Comparison of ENCODE assay signal across 11 cellular contexts in the genomic region with DNA sequence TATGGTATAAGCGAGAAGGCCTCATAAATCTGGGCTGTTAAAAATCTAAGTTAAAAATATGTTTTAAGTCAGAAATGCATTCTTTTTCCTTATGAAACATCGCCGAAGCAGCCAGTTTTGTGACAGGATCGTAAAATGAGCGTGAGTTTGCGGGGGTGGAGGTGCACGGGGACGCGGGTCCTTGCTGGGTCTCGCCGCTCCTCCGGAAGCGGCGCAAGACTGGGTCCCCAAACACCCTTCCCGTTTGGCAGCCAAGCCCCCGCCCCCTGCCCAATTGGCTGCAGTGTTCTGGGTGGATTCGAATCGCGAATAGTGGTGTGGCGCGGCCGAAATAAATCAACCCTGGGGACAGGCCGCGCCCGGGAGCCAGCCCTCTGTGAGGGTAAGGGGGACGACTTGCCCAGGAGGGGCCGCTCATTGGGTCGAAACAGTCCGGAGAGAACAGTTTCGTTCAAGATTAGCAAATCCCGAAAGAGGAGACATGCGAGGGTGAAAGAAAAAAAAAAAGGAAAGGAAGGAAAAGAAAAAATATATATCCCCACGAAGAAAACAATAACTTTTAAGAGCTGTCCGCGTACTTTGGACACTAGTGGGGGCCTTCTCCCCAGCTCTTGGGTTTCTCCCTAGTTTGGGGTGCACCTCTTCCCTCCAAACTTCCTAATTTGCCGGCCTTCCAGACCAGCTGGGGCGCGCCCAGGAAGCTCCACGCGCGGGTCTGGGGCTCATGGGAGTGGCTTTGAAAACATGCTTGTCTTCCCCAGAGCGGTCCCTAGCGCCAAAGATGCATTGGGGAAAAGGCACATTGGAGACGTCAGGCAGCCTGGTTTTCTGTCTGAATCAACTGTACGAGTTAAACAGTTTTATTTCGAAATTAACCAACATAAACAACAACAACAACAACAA. TPM values are rescaled to one million over a fixed set of nuclear protein-coding genes. Genes with fewer than 3 reads are reported as not detected.
DNase-seq lines count a peak whose midpoint lies in the region; ATAC-seq and TF ChIP-seq lines count a peak whose summit lies in the region.
"Had no signal": no experiment of that assay in that cellular context is flagged by ENCODE, and none has a peak within 500 bp of the region (broad histone marks: within the 10 kb centered on the region; RNA-seq: fewer than 3 reads in every experiment).

No MANE protein-coding gene starts in this region.

- H3K27ac Mint-ChIP-seq in Calu3 (ENCODE audit: unreplicated experiment), result peak overlapping the region; percentile 94
- peak overlapping the region; percentile 48 for H3K27ac Mint-ChIP-seq in activated T-helper 1 cell treated with anti-CD3 and anti-CD28 coated beads, Interleukin-12 subunit alpha, Interleukin-12 subunit beta, Interleukin-2, Interleukin-4 antibody, amounts not matched to agents 30 ng/mL and 10 ng/mL and 1 ng/mL, durations not matched to agents 14 hours and 24 hours and 36 hours

- CTCF ChIA-PET in Calu3 (lab: Charles Lee), result interaction anchor here (0.7 kb wide), 1 partner anchor 25 kb away, joined by 5 read pairs; no protein-coding TSS in a partner anchor

- H3K4me2 ChIP-seq in hepatocyte (peak overlapping the region; percentile 85), osteoblast (ENCODE audit: insufficient read depth, low read length) (no peak overlapping the region)

- H3K9me3 ChIP-seq in hepatocyte (ENCODE audit: low read depth) (no peaks in the 10 kb centered on the region), osteoblast (ENCODE audit: low read depth, low read length) (no peaks in the 10 kb centered on the region)

- H3K36me3 ChIP-seq in hepatocyte (replicated peaks; ENCODE audit: insufficient read depth, low read depth) (no peaks in the 10 kb centered on the region), osteoblast (ENCODE audit: insufficient read depth, low read length) (no peaks in the 10 kb centered on the region)

- H3K4me3 ChIP-seq in hepatocyte (peak overlapping the region; percentile 87), osteoblast (ENCODE audit: insufficient read depth, low read length) (peak overlapping the region; percentile 22)

- no peaks in the 10 kb centered on the region for H3K9me3 Mint-ChIP-seq in Calu3 (ENCODE audit: low read depth, unreplicated experiment)
- H3K9me3 Mint-ChIP-seq in activated T-helper 1 cell treated with anti-CD3 and anti-CD28 coated beads, Interleukin-12 subunit alpha, Interleukin-12 subunit beta, Interleukin-2, Interleukin-4 antibody, amounts not matched to agents 30 ng/mL and 10 ng/mL and 1 ng/mL, durations not matched to agents 14 hours and 24 hours and 36 hours, result no peaks in the 10 kb centered on the region

- TF ChIP-seq CTCF in Calu3 (IDR thresholded peaks at IDR 0.05; ENCODE audit: unreplicated experiment) (no peak), hepatocyte (IDR thresholded peaks at IDR 0.05; ENCODE audit: poor library complexity) (no peak), osteoblast (IDR thresholded peaks at IDR 0.05; ENCODE audit: extremely low read depth, low read depth, low read length) (no peak)

- H3K9me2 ChIP-seq in hepatocyte (replicated peaks; ENCODE audit: insufficient read depth), result no peaks in the 10 kb centered on the region

- H3K27me3 Mint-ChIP-seq in Calu3 (ENCODE audit: unreplicated experiment), result peaks cover 35% of the 10 kb centered on the region
- H3K27me3 Mint-ChIP-seq in activated T-helper 1 cell treated with anti-CD3 and anti-CD28 coated beads, Interleukin-12 subunit alpha, Interleukin-12 subunit beta, Interleukin-2, Interleukin-4 antibody, amounts not matched to agents 30 ng/mL and 10 ng/mL and 1 ng/mL, durations not matched to agents 14 hours and 24 hours and 36 hours (ENCODE audit: insufficient read depth), result peaks cover 67% of the 10 kb centered on the region

- intact Hi-C loops in Calu3 (cut with micrococcal nuclease; ENCODE audit: unreplicated experiment), result loop anchor here (5.0 kb wide), 4 partner anchors 119 to 254 kb away; no protein-coding TSS in a partner anchor
- intact Hi-C loops in activated T-helper 1 cell treated with anti-CD3 and anti-CD28 coated beads, Interleukin-12 subunit alpha, Interleukin-12 subunit beta, Interleukin-2, Interleukin-4 antibody, amounts not matched to agents 30 ng/mL and 10 ng/mL and 1 ng/mL, durations not matched to agents 14 hours and 24 hours and 36 hours (cut with micrococcal nuclease), result no loop called here

- peaks cover 9% of the 10 kb centered on the region for H3K4me1 ChIP-seq in hepatocyte (ENCODE audit: insufficient read depth)
- peaks cover 3% of the 10 kb centered on the region for H3K4me1 ChIP-seq in osteoblast (ENCODE audit: insufficient read depth, low read length)

- WGBS in hepatocyte (ENCODE audit: low lambda C conversion rate, missing lambda C conversion rate), result 3% methylated on average over 46 of the region's 46 CpGs

- DNase-seq in Calu3, result peak; percentile 67
- DNase-seq in activated T-helper 1 cell treated with anti-CD3 and anti-CD28 coated beads, Interleukin-12 subunit alpha, Interleukin-12 subunit beta, Interleukin-2, Interleukin-4 antibody, amounts not matched to agents 30 ng/mL and 10 ng/mL and 1 ng/mL, durations not matched to agents 14 hours and 24 hours and 36 hours (ENCODE audit: low spot score), result no peak
- peak; percentile 78 for DNase-seq in hepatocyte (ENCODE audit: low spot score)
- DNase-seq in osteoblast (ENCODE audit: insufficient read length, low spot score, missing footprints), result peak; percentile 85
- DNase-seq in pons (ENCODE audit: low spot score), result no peak
- no peak for DNase-seq in activated effector memory CD4-positive, alpha-beta T cell treated with Interleukin-2 at 50 U/mL for 16 hours
- DNase-seq in AG08395 (ENCODE audit: low spot score), result no peak
- DNase-seq: cortex of kidney, DMS79, hippocampal formation had no signal

- peak overlapping the region; percentile 98 for H3K4me3 Mint-ChIP-seq in Calu3 (ENCODE audit: low read depth, unreplicated experiment)
- no peak overlapping the region for H3K4me3 Mint-ChIP-seq in activated T-helper 1 cell treated with anti-CD3 and anti-CD28 coated beads, Interleukin-12 subunit alpha, Interleukin-12 subunit beta, Interleukin-2, Interleukin-4 antibody, amounts not matched to agents 30 ng/mL and 10 ng/mL and 1 ng/mL, durations not matched to agents 14 hours and 24 hours and 36 hours

- H3K79me2 ChIP-seq in hepatocyte (peaks cover 90% of the 10 kb centered on the region), osteoblast (ENCODE audit: insufficient read depth, low read length) (peaks cover 16% of the 10 kb centered on the region)

- peaks cover 8% of the 10 kb centered on the region for H3K4me1 Mint-ChIP-seq in Calu3 (ENCODE audit: low read depth, unreplicated experiment)
- no peaks in the 10 kb centered on the region for H3K4me1 Mint-ChIP-seq in activated T-helper 1 cell treated with anti-CD3 and anti-CD28 coated beads, Interleukin-12 subunit alpha, Interleukin-12 subunit beta, Interleukin-2, Interleukin-4 antibody, amounts not matched to agents 30 ng/mL and 10 ng/mL and 1 ng/mL, durations not matched to agents 14 hours and 24 hours and 36 hours (ENCODE audit: low read depth)

- no TSS peak for BruUV-seq in Calu3 (replicated peaks; lab: Mats Ljungman, UMichigan)

- peaks cover 64% of the 10 kb centered on the region for H3K36me3 Mint-ChIP-seq in Calu3 (ENCODE audit: insufficient read depth, unreplicated experiment)
- H3K36me3 Mint-ChIP-seq in activated T-helper 1 cell treated with anti-CD3 and anti-CD28 coated beads, Interleukin-12 subunit alpha, Interleukin-12 subunit beta, Interleukin-2, Interleukin-4 antibody, amounts not matched to agents 30 ng/mL and 10 ng/mL and 1 ng/mL, durations not matched to agents 14 hours and 24 hours and 36 hours (ENCODE audit: low read depth), result no peaks in the 10 kb centered on the region

- H3K27ac ChIP-seq in hepatocyte, result peak overlapping the region; percentile 100
- H3K27ac ChIP-seq in osteoblast (ENCODE audit: low read depth, low read length), result no peak overlapping the region

- no peak for ATAC-seq in GM21515 (IDR thresholded peaks at IDR 0.05; ENCODE audit: unreplicated experiment)

- H4K20me1 ChIP-seq in hepatocyte (ENCODE audit: insufficient read depth, poor library complexity, severe bottlenecking), result peaks cover 19% of the 10 kb centered on the region
- peaks cover 13% of the 10 kb centered on the region for H4K20me1 ChIP-seq in osteoblast (ENCODE audit: insufficient read depth, low read length)

- H3K27me3 ChIP-seq in hepatocyte, result no peaks in the 10 kb centered on the region
- H3K27me3 ChIP-seq in osteoblast (ENCODE audit: insufficient read depth, low read length), result peaks cover 79% of the 10 kb centered on the region

- H2AFZ ChIP-seq in hepatocyte (peak overlapping the region; percentile 9), osteoblast (ENCODE audit: low read length) (no peak overlapping the region)

RNA-seq across cellular contexts. Expression of a gene that starts 3.1 kb away (rescaled TPM):
- total RNA-seq in Calu3 (2022), result 54.6 and 58.4 TPM in 2 replicates
- total RNA-seq in activated T-helper 1 cell treated with anti-CD3 and anti-CD28 coated beads, Interleukin-12 subunit alpha, Interleukin-12 subunit beta, Interleukin-2, Interleukin-4 antibody, amounts not matched to agents 30 ng/mL and 10 ng/mL and 1 ng/mL, durations not matched to agents 14 hours and 24 hours and 36 hours, result not detected in 2 replicates
- 122 and 125 TPM in 2 replicates for total RNA-seq in hepatocyte
- polyA plus RNA-seq in hepatocyte, result 116 and 128 TPM in 2 replicates
- 10.9 and 16.6 TPM in 2 replicates for total RNA-seq in osteoblast

Comparison
In these comparisons a context has a peak if more than half of its experiments do, and no peak if none do; other contexts are left out.
1. DNase-seq: peak in Calu3 (single experiment), hepatocyte (single experiment) and osteoblast (single experiment); none in activated T-helper 1 cell treated with anti-CD3 and anti-CD28 coated beads, Interleukin-12 subunit alpha, Interleukin-12 subunit beta, Interleukin-2, Interleukin-4 antibody, amounts not matched to agents 30 ng/mL and 10 ng/mL and 1 ng/mL, durations not matched to agents 14 hours and 24 hours and 36 hours (single experiment), pons (single experiment), activated effector memory CD4-positive, alpha-beta T cell treated with Interleukin-2 at 50 U/mL for 16 hours (single experiment) and AG08395 (single experiment).
2. RNA of a gene that starts 3.1 kb away (total RNA-seq): 122 to 125 TPM in hepatocyte, 54.6 to 58.4 TPM in Calu3 and 10.9 to 16.6 TPM in osteoblast; not detected in activated T-helper 1 cell treated with anti-CD3 and anti-CD28 coated beads, Interleukin-12 subunit alpha, Interleukin-12 subunit beta, Interleukin-2, Interleukin-4 antibody, amounts not matched to agents 30 ng/mL and 10 ng/mL and 1 ng/mL, durations not matched to agents 14 hours and 24 hours and 36 hours; every median in the first group is over 10 times any median in the second.